Comparison of ENCODE assay signal across 11 cellular contexts in genomic region chr16:12802048-12802447, GRCh38. TPM values are rescaled to one million over a fixed set of nuclear protein-coding genes. Genes with fewer than 3 reads are reported as not detected.
DNase-seq lines count a peak whose midpoint lies in the region; ATAC-seq and TF ChIP-seq lines count a peak whose summit lies in the region.
"Had no signal": no experiment of that assay in that cellular context is flagged by ENCODE, and none has a peak within 500 bp of the region (broad histone marks: within the 10 kb centered on the region; RNA-seq: fewer than 3 reads in every experiment).

No MANE protein-coding gene starts in this region.

- no peak overlapping the region for H3K4ac ChIP-seq in neuronal stem cell (ENCODE audit: low read length)

- no peak overlapping the region for H3K27ac ChIP-seq in neuronal stem cell (replicated peaks; ENCODE audit: low read length)

- ATAC-seq in activated T-helper 17 cell treated with anti-CD3 and anti-CD28 coated beads, Interleukin-2, amount 50 U/mL, for 72 hours (replicated peaks): no peak
- no peak for ATAC-seq in stimulated activated memory B cell treated with anti-CD40 and anti-IgM and Interleukin-4, amounts not matched to agents 10 μg/mL and 1 μg/mL and 100 μg/mL, for 72 hours

- no peak overlapping the region for H2AK5ac ChIP-seq in neuronal stem cell (ENCODE audit: low read depth, low read length)

- H2BK15ac ChIP-seq in neuronal stem cell (ENCODE audit: low read length): no peak overlapping the region

- H3K14ac ChIP-seq in neuronal stem cell (ENCODE audit: low read length): no peak overlapping the region

- H3K9me3 ChIP-seq in neuronal stem cell (replicated peaks in 1 of 2; ENCODE audit: control insufficient read depth in 2 of 2, insufficient read depth in 1 of 2, low read depth in 1 of 2, low read length in 2 of 2): no peaks in the 10 kb centered on the region

- H3K27me3 Mint-ChIP-seq in T-helper 1 cell treated with Interleukin-12 subunit alpha and Interleukin-12 subunit beta and Interleukin-4 antibody, amounts not matched to agents 30 μg/mL and 1 μg/mL, for 36 hours (ENCODE audit: low read depth): no peaks in the 10 kb centered on the region
- no peaks in the 10 kb centered on the region for H3K27me3 Mint-ChIP-seq in activated T-helper 17 cell treated with anti-CD3 and anti-CD28 coated beads, Interleukin-2, amount 50 U/mL, for 72 hours
- H3K27me3 Mint-ChIP-seq in stimulated activated memory B cell treated with anti-CD40 and anti-IgM and Interleukin-4, amounts not matched to agents 10 μg/mL and 1 μg/mL and 100 μg/mL, for 72 hours: no peaks in the 10 kb centered on the region

- no peak overlapping the region for H3K23ac ChIP-seq in neuronal stem cell (ENCODE audit: low read depth, low read length, poor library complexity)

- H3K36me3 ChIP-seq in neuronal stem cell (replicated peaks in 1 of 2; ENCODE audit: control insufficient read depth in 2 of 2, insufficient read depth in 2 of 2, low read length in 2 of 2): no peaks in the 10 kb centered on the region

- H3K9me3 Mint-ChIP-seq in T-helper 1 cell treated with Interleukin-12 subunit alpha and Interleukin-12 subunit beta and Interleukin-4 antibody, amounts not matched to agents 30 μg/mL and 1 μg/mL, for 36 hours: no peaks in the 10 kb centered on the region
- H3K9me3 Mint-ChIP-seq in activated T-helper 17 cell treated with anti-CD3 and anti-CD28 coated beads, Interleukin-2, amount 50 U/mL, for 72 hours: no peaks in the 10 kb centered on the region
- peaks cover 3% of the 10 kb centered on the region for H3K9me3 Mint-ChIP-seq in stimulated activated memory B cell treated with anti-CD40 and anti-IgM and Interleukin-4, amounts not matched to agents 10 μg/mL and 1 μg/mL and 100 μg/mL, for 72 hours

- H3K4me1 Mint-ChIP-seq in T-helper 1 cell treated with Interleukin-12 subunit alpha and Interleukin-12 subunit beta and Interleukin-4 antibody, amounts not matched to agents 30 μg/mL and 1 μg/mL, for 36 hours (ENCODE audit: low read depth): peaks cover 34% of the 10 kb centered on the region
- H3K4me1 Mint-ChIP-seq in activated T-helper 17 cell treated with anti-CD3 and anti-CD28 coated beads, Interleukin-2, amount 50 U/mL, for 72 hours: peaks cover 22% of the 10 kb centered on the region
- H3K4me1 Mint-ChIP-seq in stimulated activated memory B cell treated with anti-CD40 and anti-IgM and Interleukin-4, amounts not matched to agents 10 μg/mL and 1 μg/mL and 100 μg/mL, for 72 hours: peaks cover 45% of the 10 kb centered on the region

- no peak overlapping the region for H2BK120ac ChIP-seq in neuronal stem cell (ENCODE audit: low read depth, low read length)

- TF ChIP-seq CTCF in fibroblast of mammary gland (conservative IDR thresholded peaks at IDR 0.05; ENCODE audit: control insufficient read depth, insufficient read depth, low read depth, low read length): no peak

- no peak overlapping the region for H4K8ac ChIP-seq in neuronal stem cell (ENCODE audit: low read depth, low read length)

- H3K4me2 ChIP-seq in neuronal stem cell (ENCODE audit: insufficient read depth, low read length, poor library complexity, severe bottlenecking): no peak overlapping the region

- H3K9ac ChIP-seq in neuronal stem cell (ENCODE audit: low read depth, low read length, poor library complexity): no peak overlapping the region

- H2BK12ac ChIP-seq in neuronal stem cell (ENCODE audit: low read length): no peak overlapping the region

- H2AFZ ChIP-seq in neuronal stem cell (ENCODE audit: low read length): no peak overlapping the region

- no peaks in the 10 kb centered on the region for H3K79me1 ChIP-seq in neuronal stem cell (ENCODE audit: low read depth, low read length)

- H3K36me3 Mint-ChIP-seq in T-helper 1 cell treated with Interleukin-12 subunit alpha and Interleukin-12 subunit beta and Interleukin-4 antibody, amounts not matched to agents 30 μg/mL and 1 μg/mL, for 36 hours (ENCODE audit: low read depth): peaks cover 12% of the 10 kb centered on the region
- peaks cover 20% of the 10 kb centered on the region for H3K36me3 Mint-ChIP-seq in activated T-helper 17 cell treated with anti-CD3 and anti-CD28 coated beads, Interleukin-2, amount 50 U/mL, for 72 hours (ENCODE audit: low read depth)
- peaks cover 5% of the 10 kb centered on the region for H3K36me3 Mint-ChIP-seq in stimulated activated memory B cell treated with anti-CD40 and anti-IgM and Interleukin-4, amounts not matched to agents 10 μg/mL and 1 μg/mL and 100 μg/mL, for 72 hours

- no CpG with 5 or more reads among the region's 9 CpGs for WGBS in neuronal stem cell (ENCODE audit: extremely low coverage in 2 of 2, insufficient read length in 2 of 2, insufficient replicate concordance in 1 of 2), 2 donors

- no peaks in the 10 kb centered on the region for H3K27me3 ChIP-seq in neuronal stem cell (ENCODE audit: control insufficient read depth in 3 of 3, insufficient read depth in 3 of 3, low read depth in 1 of 3, low read length in 3 of 3)

- H3K4me3 ChIP-seq in fibroblast of mammary gland (ENCODE audit: control insufficient read depth, low read depth, low read length) (peak overlapping the region; percentile 7), neuronal stem cell (ENCODE audit: low read length in 2 of 2) (no peak overlapping the region)

- no peak overlapping the region for H3K18ac ChIP-seq in neuronal stem cell (ENCODE audit: low read length)

- no peak overlapping the region for H2BK5ac ChIP-seq in neuronal stem cell (ENCODE audit: low read length)

- DNase-seq in T-helper 1 cell: no peak
- DNase-seq in fibroblast of mammary gland (ENCODE audit: low read depth): no peak
- DNase-seq in neuronal stem cell (ENCODE audit: low spot score): no peak
- DNase-seq in central memory CD4-positive, alpha-beta T cell: no peak
- DNase-seq in EL: no peak
- DNase-seq: 8988T; activated effector memory CD4-positive, alpha-beta T cell treated with anti-CD3 and anti-CD28 coated beads, Interleukin-2, amount 50 U/mL, for 16 hours; NCI-H2081 treated with DMSO at 0.1 percent for 48 hours had no signal

- H3K4me1 ChIP-seq in neuronal stem cell (ENCODE audit: control insufficient read depth in 2 of 2, insufficient read depth in 1 of 2, low read depth in 1 of 2, low read length in 2 of 2): no peaks in the 10 kb centered on the region

- peak overlapping the region; percentile 93 for H3K4me3 Mint-ChIP-seq in T-helper 1 cell treated with Interleukin-12 subunit alpha and Interleukin-12 subunit beta and Interleukin-4 antibody, amounts not matched to agents 30 μg/mL and 1 μg/mL, for 36 hours
- H3K4me3 Mint-ChIP-seq in activated T-helper 17 cell treated with anti-CD3 and anti-CD28 coated beads, Interleukin-2, amount 50 U/mL, for 72 hours: peak overlapping the region; percentile 97
- peak overlapping the region; percentile 89 for H3K4me3 Mint-ChIP-seq in stimulated activated memory B cell treated with anti-CD40 and anti-IgM and Interleukin-4, amounts not matched to agents 10 μg/mL and 1 μg/mL and 100 μg/mL, for 72 hours

- no peak overlapping the region for H4K91ac ChIP-seq in neuronal stem cell (ENCODE audit: low read depth, low read length, poor library complexity)

- peak overlapping the region; percentile 82 for H3K27ac Mint-ChIP-seq in T-helper 1 cell treated with Interleukin-12 subunit alpha and Interleukin-12 subunit beta and Interleukin-4 antibody, amounts not matched to agents 30 μg/mL and 1 μg/mL, for 36 hours
- peak overlapping the region; percentile 94 for H3K27ac Mint-ChIP-seq in activated T-helper 17 cell treated with anti-CD3 and anti-CD28 coated beads, Interleukin-2, amount 50 U/mL, for 72 hours
- peak overlapping the region; percentile 94 for H3K27ac Mint-ChIP-seq in stimulated activated memory B cell treated with anti-CD40 and anti-IgM and Interleukin-4, amounts not matched to agents 10 μg/mL and 1 μg/mL and 100 μg/mL, for 72 hours

RNA-seq across cellular contexts. Expression of gene CPPED1, which starts 1.6 kb away (rescaled TPM):
- total RNA-seq in activated T-helper 17 cell treated with anti-CD3 and anti-CD28 coated beads, Interleukin-2, amount 50 U/mL, for 72 hours: 10 to 100 TPM; 27.5 to 44.5 TPM
- polyA plus RNA-seq in neuronal stem cell (2013, experiment 1 of 2): 6.0 TPM
- polyA plus RNA-seq in neuronal stem cell (2013, experiment 2 of 2): 5.8 TPM
